8 cellular contexts compared by ENCODE assay signal in genomic region chr5:178895615-178896571, GRCh38. TPM values are rescaled to one million over a fixed set of nuclear protein-coding genes. Genes with fewer than 3 reads are reported as not detected.
DNase-seq lines count a peak whose midpoint lies in the region; TF ChIP-seq lines count a peak whose summit lies in the region.

Gene ZFP2, plus strand, starts transcription at chr5:178895913. Its CDS starts 35,401 bp downstream, at chr5:178931314.

- POLR2A ChIA-PET in HEK293 (lab: Yijun Ruan, JAX) = interaction anchor here (1.5 kb wide), 1 partner anchor 36 kb away, joined by 4 read pairs; the partner anchor contains the start of gene ZNF354B

- peak within 1 kb of the TSS; percentile 67 for H3K4me3 ChIP-seq in AG10803 (ENCODE audit: low read length)
- peak within 1 kb of the TSS; percentile 51 for H3K4me3 ChIP-seq in HEK293 (ENCODE audit: low read depth, low read length)
- H3K4me3 ChIP-seq in SJCRH30 = peak within 1 kb of the TSS; percentile 64

- H3K27me3 ChIP-seq in SJCRH30 = no peaks in the 10 kb centered on the region

- peak within 1 kb of the TSS; percentile 88 for H3K4me3 Mint-ChIP-seq in progenitor cell of endocrine pancreas (ENCODE audit: low read depth)

- H3K4me1 ChIP-seq in HEK293 (ENCODE audit: control insufficient read depth, insufficient read depth, low read length) (no peaks in the 10 kb centered on the region), SJCRH30 (no peaks in the 10 kb centered on the region)

- TF ChIP-seq CTCF in AG10803 (conservative IDR thresholded peaks at IDR 0.05; ENCODE audit: low read length) = no peak
- TF ChIP-seq CTCF in HEK293 (tag by site-specific recombination; IDR thresholded peaks at IDR 0.05) = no peak
- TF ChIP-seq CTCF in progenitor cell of endocrine pancreas (IDR thresholded peaks at IDR 0.05; ENCODE audit: unreplicated experiment) = no peak

- peaks cover 22% of the 10 kb centered on the region for H3K36me3 Mint-ChIP-seq in progenitor cell of endocrine pancreas (ENCODE audit: insufficient read depth)

- no peaks in the 10 kb centered on the region for H3K9me3 ChIP-seq in HEK293 (ENCODE audit: control insufficient read depth, insufficient read depth, low read depth, low read length)
- no peaks in the 10 kb centered on the region for H3K9me3 ChIP-seq in SJCRH30 (replicated peaks)

- CTCF ChIA-PET in HEK293 (lab: Yijun Ruan, JAX) = interaction anchor here (0.6 to 0.7 kb wide), 3 partner anchors 37 to 165 kb away, joined by 3 to 4 read pairs (median 3); partner anchors contain the start of gene ZNF354C

- H3K4me1 Mint-ChIP-seq in progenitor cell of endocrine pancreas (ENCODE audit: low read depth) = peaks cover 5% of the 10 kb centered on the region

- H3K36me3 ChIP-seq in HEK293 (ENCODE audit: control insufficient read depth in 2 of 2, insufficient read depth in 1 of 2, low read length in 2 of 2) (no peaks in the 10 kb centered on the region; a peak in 1 of 3 replicates), SJCRH30 (no peaks in the 10 kb centered on the region)

- H3K27me3 Mint-ChIP-seq in progenitor cell of endocrine pancreas = no peaks in the 10 kb centered on the region

- peak; percentile 38 for DNase-seq in AG10803 (ENCODE audit: low read depth)
- peak; percentile 42 to 65 for DNase-seq in SJCRH30
- peak; percentile 86 for DNase-seq in astrocyte of the hippocampus (ENCODE audit: low read depth, low spot score)
- peak; percentile 25 to 70 for DNase-seq in hippocampal formation (lab: John Stamatoyannopoulos, UW)
- peak; percentile 63 for DNase-seq in progenitor cell of endocrine pancreas (ENCODE audit: low spot score, unreplicated experiment)
- no peak for DNase-seq in OCI-M2 (lab: John Stamatoyannopoulos, UW; ENCODE audit: unreplicated experiment)
- no peak for DNase-seq in GF-D8 (lab: John Stamatoyannopoulos, UW)

- H3K9me3 Mint-ChIP-seq in progenitor cell of endocrine pancreas (ENCODE audit: low read depth) = peaks cover 15% of the 10 kb centered on the region

- peak within 1 kb of the TSS; percentile 58; the same call in 1 of the 2 replicates for H3K27ac ChIP-seq in HEK293 (ENCODE audit: extremely low read depth, low read depth, low read length)
- H3K27ac ChIP-seq in SJCRH30 = no peak within 1 kb of the TSS

- peak within 1 kb of the TSS; percentile 94 for H3K27ac Mint-ChIP-seq in progenitor cell of endocrine pancreas

TF ChIP-seq in HEK293, 187 proteins besides CTCF, POLR2A, EP300 and RAD21:
- TF ChIP-seq GLI2 (tag by site-specific recombination; IDR thresholded peaks at IDR 0.05; ENCODE audit: borderline replicate concordance, low read depth) = no peak
- peak; percentile 67 for TF ChIP-seq ZNF335 (tag by site-specific recombination; conservative IDR thresholded peaks at IDR 0.05)
- peak; percentile 79 for TF ChIP-seq ZBTB20 (tag by site-specific recombination; IDR thresholded peaks at IDR 0.05)
- no peak for TF ChIP-seq ZNF692 (tag by site-specific recombination; IDR thresholded peaks at IDR 0.05)
- peak; percentile 38 for TF ChIP-seq ZBTB26 (tag by site-specific recombination; optimal IDR thresholded peaks at IDR 0.05)
- TF ChIP-seq SCRT2 (tag by site-specific recombination; IDR thresholded peaks at IDR 0.05) = no peak
- no peak for TF ChIP-seq ZNF677 (tag by site-specific recombination; IDR thresholded peaks at IDR 0.05)
- TF ChIP-seq ZNF426 (tag by site-specific recombination; IDR thresholded peaks at IDR 0.05) = no peak
- no peak for TF ChIP-seq ZNF354C (tag by site-specific recombination; IDR thresholded peaks at IDR 0.05; ENCODE audit: borderline replicate concordance, low read depth)
- TF ChIP-seq HOXA7 (CRISPR knock-in tag; IDR thresholded peaks at IDR 0.05; ENCODE audit: borderline replicate concordance) = no peak
- peak; percentile 74; the same call in 1 of the 2 replicates for TF ChIP-seq ZNF76 (tag by site-specific recombination; IDR thresholded peaks at IDR 0.05; ENCODE audit: borderline replicate concordance, low read depth)
- no peak for TF ChIP-seq ZFP3 (tag by site-specific recombination; IDR thresholded peaks at IDR 0.05; ENCODE audit: low read depth)
- TF ChIP-seq GLI4 (tag by site-specific recombination; IDR thresholded peaks at IDR 0.05) = no peak

RNA-seq across cellular contexts. Expression of gene ZFP2, which starts in this region (rescaled TPM):
- 0.23 and 0.28 TPM in 2 replicates for total RNA-seq in SJCRH30 (2014; rRNA removed; shearing (Covaris generic))
- 4.3 and 4.9 TPM in 2 replicates for total RNA-seq in progenitor cell of endocrine pancreas

Comparison
In these comparisons a context has a peak if more than half of its experiments do, and no peak if none do; other contexts are left out.
1. Peak in DNase-seq and H3K4me3 ChIP-seq in SJCRH30; RNA of the gene not detected or under 1 TPM.
2. DNase-seq: peak in AG10803 (single experiment), astrocyte of the hippocampus (single experiment), hippocampal formation (2 of 2) and progenitor cell of endocrine pancreas (single experiment); none in OCI-M2 (single experiment) and GF-D8 (single experiment).
3. Peak in every context shown above with its lines, with median percentiles within 50 percentile points of each other: H3K4me3 ChIP-seq.